Comparison of ENCODE assay signal across 15 cellular contexts in the genomic region with DNA sequence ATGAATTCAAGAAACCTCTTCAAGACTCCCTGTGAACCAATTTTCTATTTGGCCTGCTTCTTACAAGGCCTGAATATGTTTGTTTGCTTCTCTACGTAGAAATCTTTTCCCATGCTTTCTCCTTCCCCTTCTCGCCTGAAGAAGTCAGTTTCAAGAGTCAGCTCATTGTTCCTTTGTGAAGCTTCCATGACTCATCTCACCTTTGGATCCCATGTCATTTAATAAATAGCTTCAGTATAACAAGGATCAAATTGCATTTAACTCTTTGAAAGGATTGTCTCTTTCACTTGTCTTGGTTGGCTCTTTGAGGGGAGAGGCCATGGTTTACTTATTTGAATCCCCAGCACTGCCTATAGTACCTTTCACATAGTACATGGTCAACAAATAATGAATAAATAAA. TPM values are rescaled to one million over a fixed set of nuclear protein-coding genes. Genes with fewer than 3 reads are reported as not detected.
DNase-seq lines count a peak whose midpoint lies in the region; ATAC-seq, FAIRE-seq and TF ChIP-seq lines count a peak whose summit lies in the region.
"Had no signal": no experiment of that assay in that cellular context is flagged by ENCODE, and none has a peak within 500 bp of the region (broad histone marks: within the 10 kb centered on the region; RNA-seq: fewer than 3 reads in every experiment).

No MANE protein-coding gene starts in this region.

- no peak overlapping the region for H3K27ac ChIP-seq in epithelial cell of prostate
- H3K27ac ChIP-seq in naive thymus-derived CD4-positive, alpha-beta T cell (ENCODE audit: low read depth, low read length): no peak overlapping the region
- H3K27ac ChIP-seq: spleen had no signal

- H3K36me3 Mint-ChIP-seq in neural crest cell (ENCODE audit: low read depth) (no peaks in the 10 kb centered on the region), chondrocyte (ENCODE audit: low read depth) (no peaks in the 10 kb centered on the region)
- no peaks in the 10 kb centered on the region for H3K36me3 Mint-ChIP-seq in activated T-helper 17 cell treated with anti-CD3 and anti-CD28 coated beads, Interleukin-2, amount 50 U/mL, for 72 hours (ENCODE audit: low read depth)
- peaks cover 0 to 3% (median 0%) of the 10 kb centered on the region in 5 donors for H3K36me3 Mint-ChIP-seq in naive thymus-derived CD4-positive, alpha-beta T cell
- H3K36me3 Mint-ChIP-seq in activated CD4-positive, alpha-beta memory T cell treated with anti-CD3 and anti-CD28 coated beads for 36 hours: no peaks in the 10 kb centered on the region

- no peaks in the 10 kb centered on the region for H3K27me3 ChIP-seq in naive thymus-derived CD4-positive, alpha-beta T cell (ENCODE audit: control insufficient read depth in 2 of 2, insufficient read depth in 2 of 2, low read length in 2 of 2)
- H3K27me3 ChIP-seq: spleen had no signal

- H3K27ac Mint-ChIP-seq in neural crest cell (ENCODE audit: unreplicated experiment): peak overlapping the region; percentile 78
- H3K27ac Mint-ChIP-seq in activated T-helper 17 cell treated with anti-CD3 and anti-CD28 coated beads, Interleukin-2, amount 50 U/mL, for 72 hours: no peak overlapping the region
- no peak overlapping the region for H3K27ac Mint-ChIP-seq in chondrocyte (ENCODE audit: unreplicated experiment)
- H3K27ac Mint-ChIP-seq in naive thymus-derived CD4-positive, alpha-beta T cell: no peak overlapping the region
- H3K27ac Mint-ChIP-seq in activated CD4-positive, alpha-beta memory T cell treated with anti-CD3 and anti-CD28 coated beads for 36 hours: no peak overlapping the region
- H3K27ac Mint-ChIP-seq: activated T-helper 2 cell treated with anti-CD3 and anti-CD28 coated beads, Interferon-gamma antibody, Interleukin-2, Interleukin-4, amounts not matched to agents 10 μg/mL and 5 μg/mL and 100 μg/mL, durations not matched to agents 14 hours and 24 hours and 36 hours had no signal

- FAIRE-seq in RCC 7860 (lab: Jason Lieb, UNC): peak; percentile 38
- FAIRE-seq: H1 had no signal

- no peaks in the 10 kb centered on the region for H3K4me1 ChIP-seq in naive thymus-derived CD4-positive, alpha-beta T cell (ENCODE audit: control insufficient read depth in 2 of 2, insufficient read depth in 2 of 2, low read length in 2 of 2)
- H3K4me1 ChIP-seq: spleen had no signal

- no peak overlapping the region for H3K4me3 Mint-ChIP-seq in neural crest cell
- no peak overlapping the region for H3K4me3 Mint-ChIP-seq in activated T-helper 17 cell treated with anti-CD3 and anti-CD28 coated beads, Interleukin-2, amount 50 U/mL, for 72 hours
- no peak overlapping the region for H3K4me3 Mint-ChIP-seq in chondrocyte (ENCODE audit: unreplicated experiment)
- H3K4me3 Mint-ChIP-seq in naive thymus-derived CD4-positive, alpha-beta T cell: no peak overlapping the region
- no peak overlapping the region for H3K4me3 Mint-ChIP-seq in activated CD4-positive, alpha-beta memory T cell treated with anti-CD3 and anti-CD28 coated beads for 36 hours

- no peak for ATAC-seq in activated T-helper 17 cell treated with anti-CD3 and anti-CD28 coated beads, Interleukin-2, amount 50 U/mL, for 72 hours (replicated peaks)
- ATAC-seq in naive thymus-derived CD4-positive, alpha-beta T cell: no peak

- H3K27me3 Mint-ChIP-seq in neural crest cell (ENCODE audit: low read depth) (no peaks in the 10 kb centered on the region), chondrocyte (ENCODE audit: low read depth) (no peaks in the 10 kb centered on the region)
- H3K27me3 Mint-ChIP-seq in activated T-helper 17 cell treated with anti-CD3 and anti-CD28 coated beads, Interleukin-2, amount 50 U/mL, for 72 hours: no peaks in the 10 kb centered on the region
- no peaks in the 10 kb centered on the region for H3K27me3 Mint-ChIP-seq in naive thymus-derived CD4-positive, alpha-beta T cell
- H3K27me3 Mint-ChIP-seq in activated CD4-positive, alpha-beta memory T cell treated with anti-CD3 and anti-CD28 coated beads for 36 hours: no peaks in the 10 kb centered on the region

- no peaks in the 10 kb centered on the region for H3K36me3 ChIP-seq in naive thymus-derived CD4-positive, alpha-beta T cell (ENCODE audit: control insufficient read depth in 2 of 3, insufficient read depth in 3 of 3, low read length in 3 of 3)
- H3K36me3 ChIP-seq: spleen had no signal

- H3K4me1 Mint-ChIP-seq in neural crest cell (peaks cover 7% of the 10 kb centered on the region), chondrocyte (ENCODE audit: low read depth) (no peaks in the 10 kb centered on the region)
- H3K4me1 Mint-ChIP-seq in activated T-helper 17 cell treated with anti-CD3 and anti-CD28 coated beads, Interleukin-2, amount 50 U/mL, for 72 hours: no peaks in the 10 kb centered on the region
- H3K4me1 Mint-ChIP-seq in naive thymus-derived CD4-positive, alpha-beta T cell: no peaks in the 10 kb centered on the region
- no peaks in the 10 kb centered on the region for H3K4me1 Mint-ChIP-seq in activated CD4-positive, alpha-beta memory T cell treated with anti-CD3 and anti-CD28 coated beads for 36 hours (ENCODE audit: low read depth)

- H3K4me3 ChIP-seq in naive thymus-derived CD4-positive, alpha-beta T cell (ENCODE audit: low read length): no peak overlapping the region
- H3K4me3 ChIP-seq: spleen had no signal

- POLR2A ChIA-PET in naive thymus-derived CD4-positive, alpha-beta T cell (lab: Charles Lee): no interaction called here
- POLR2A ChIA-PET in activated CD4-positive, alpha-beta memory T cell treated with anti-CD3 and anti-CD28 coated beads for 36 hours (lab: Charles Lee): no interaction called here

- intact Hi-C loops in naive thymus-derived CD4-positive, alpha-beta T cell (cut with micrococcal nuclease): no loop called here
- intact Hi-C loops in activated CD4-positive, alpha-beta memory T cell treated with anti-CD3 and anti-CD28 coated beads for 36 hours (cut with micrococcal nuclease): no loop called here

- no peaks in the 10 kb centered on the region for H3K9me3 ChIP-seq in naive thymus-derived CD4-positive, alpha-beta T cell (ENCODE audit: control insufficient read depth in 2 of 3, low read length in 3 of 3)
- H3K9me3 ChIP-seq: spleen had no signal

- CTCF ChIA-PET in naive thymus-derived CD4-positive, alpha-beta T cell (lab: Charles Lee): no interaction called here
- CTCF ChIA-PET in activated CD4-positive, alpha-beta memory T cell treated with anti-CD3 and anti-CD28 coated beads for 36 hours (lab: Charles Lee): interaction anchor here (1.6 kb wide), 1 partner anchor 10 kb away, joined by 3 read pairs; no protein-coding TSS in a partner anchor

- H3K9me3 Mint-ChIP-seq in neural crest cell (peaks cover 7% of the 10 kb centered on the region), chondrocyte (ENCODE audit: low read depth) (no peaks in the 10 kb centered on the region)
- H3K9me3 Mint-ChIP-seq in activated T-helper 17 cell treated with anti-CD3 and anti-CD28 coated beads, Interleukin-2, amount 50 U/mL, for 72 hours: no peaks in the 10 kb centered on the region
- no peaks in the 10 kb centered on the region for H3K9me3 Mint-ChIP-seq in naive thymus-derived CD4-positive, alpha-beta T cell
- no peaks in the 10 kb centered on the region for H3K9me3 Mint-ChIP-seq in activated CD4-positive, alpha-beta memory T cell treated with anti-CD3 and anti-CD28 coated beads for 36 hours
- H3K9me3 Mint-ChIP-seq: activated T-helper 2 cell treated with anti-CD3 and anti-CD28 coated beads, Interferon-gamma antibody, Interleukin-2, Interleukin-4, amounts not matched to agents 10 μg/mL and 5 μg/mL and 100 μg/mL, durations not matched to agents 14 hours and 24 hours and 36 hours had no signal

- DNase-seq in EL (peak; percentile 1), RCC 7860 (ENCODE audit: low spot score) (no peak), epithelial cell of prostate (ENCODE audit: low read depth, low spot score) (peak; percentile 29), neural crest cell (ENCODE audit: low read depth, low spot score) (no peak), chondrocyte (ENCODE audit: low spot score) (no peak)
- no peak for DNase-seq in naive thymus-derived CD4-positive, alpha-beta T cell
- DNase-seq in activated CD4-positive, alpha-beta memory T cell treated with anti-CD3 and anti-CD28 coated beads for 36 hours: no peak
- DNase-seq: amniotic stem cell; NCI-H1048; NCI-H226; spleen; stimulated activated naive CD4-positive, alpha-beta T cell treated with Interleukin-2 at 50 U/mL for 16 hours had no signal

- TF ChIP-seq CTCF in neural crest cell (conservative IDR thresholded peaks at IDR 0.05) (no peak), chondrocyte (IDR thresholded peaks at IDR 0.05) (no peak)

RNA-seq across cellular contexts. Expression of a gene that starts 28.4 kb away (rescaled TPM):
- 7.9 and 8.8 TPM in 2 replicates for total RNA-seq in neural crest cell
- total RNA-seq in activated T-helper 17 cell treated with anti-CD3 and anti-CD28 coated beads, Interleukin-2, amount 50 U/mL, for 72 hours: 1 to 10 TPM in 1 of 2 donors, under 1 TPM in 1; 0.76 to 1.3 TPM
- 4.3 to 15.2 TPM (median 4.6 TPM) in 3 replicates for total RNA-seq in chondrocyte
- 1 to 10 TPM in 1 of 5 experiments, under 1 TPM in 2, not detected in 2; 0.29 to 1.2 (median 0.85) TPM for total RNA-seq in naive thymus-derived CD4-positive, alpha-beta T cell
- polyA plus RNA-seq in naive thymus-derived CD4-positive, alpha-beta T cell: under 1 TPM in 1 of 2 donors, not detected in 1; 0.60 TPM
- total RNA-seq in activated CD4-positive, alpha-beta memory T cell treated with anti-CD3 and anti-CD28 coated beads for 36 hours: 1 to 10 TPM; 1.7 TPM

Comparison
In these comparisons a context has a peak if more than half of its experiments do, and no peak if none do; other contexts are left out.
1. DNase-seq: peak in EL (single experiment) and epithelial cell of prostate (single experiment); none in RCC 7860 (single experiment), neural crest cell (single experiment), chondrocyte (single experiment), naive thymus-derived CD4-positive, alpha-beta T cell (0 of 9) and activated CD4-positive, alpha-beta memory T cell treated with anti-CD3 and anti-CD28 coated beads for 36 hours (single experiment).